In genomic region chr11:87425943-87426342, GRCh38 we compare ENCODE assay signal across 28 cellular contexts.
DNase-seq lines count a peak whose midpoint lies in the region; ATAC-seq and TF ChIP-seq lines count a peak whose summit lies in the region.
"Had no signal": no experiment of that assay in that cellular context is flagged by ENCODE, and none has a peak within 500 bp of the region (broad histone marks: within the 10 kb centered on the region; RNA-seq: fewer than 3 reads in every experiment).

No MANE protein-coding gene starts in this region.

- no peak overlapping the region for H3K56ac ChIP-seq in mesendoderm (ENCODE audit: low read length)

- TF ChIP-seq CTCF in astrocyte of the cerebellum (IDR thresholded peaks at IDR 0.05; ENCODE audit: low read depth, low read length, missing control alignments) = no peak

- H3K4me3 ChIP-seq in HUES64 (ENCODE audit: low read length) = no peak overlapping the region
- no peak overlapping the region for H3K4me3 ChIP-seq in astrocyte of the cerebellum (ENCODE audit: low read depth, low read length)
- H3K4me3 ChIP-seq in mesendoderm (ENCODE audit: low read length) = no peak overlapping the region
- H3K4me3 ChIP-seq: esophagus muscularis mucosa, left lung, neural progenitor cell, psoas muscle, spleen, tibial nerve had no signal

- no peaks in the 10 kb centered on the region for H3K79me2 ChIP-seq in mesendoderm (ENCODE audit: control insufficient read depth, insufficient read depth, low read length)

- H3K18ac ChIP-seq in mesendoderm (ENCODE audit: low read length) = peak overlapping the region; percentile 12

- H3K9ac ChIP-seq in HUES64 (ENCODE audit: low read depth, low read length) = no peak overlapping the region
- no peak overlapping the region for H3K9ac ChIP-seq in mesendoderm (ENCODE audit: low read length)
- H3K9ac ChIP-seq: neural progenitor cell had no signal

- WGBS in HUES64 = 100% methylated on average over 1 of the region's 1 CpG
- WGBS in mesendoderm (ENCODE audit: extremely low coverage, insufficient coverage, low lambda C conversion rate) = no CpG with 5 or more reads among the region's 1 CpG

- H4K5ac ChIP-seq in mesendoderm (ENCODE audit: low read length) = no peak overlapping the region

- in situ Hi-C loops in astrocyte of the cerebellum (cut with HindIII; ENCODE audit: low sequenced_read_pairs) = loop anchor here (10.0 to 25.0 kb wide), 2 partner anchors 491 to 1111 kb away; no protein-coding TSS in a partner anchor

- H3K27ac ChIP-seq in HUES64 (ENCODE audit: low read depth, low read length) (peak overlapping the region; percentile 54; the same call in 1 of the 2 replicates), mesendoderm (ENCODE audit: low read depth, low read length) (no peak overlapping the region)
- H3K27ac ChIP-seq: esophagus muscularis mucosa, left lung, neural progenitor cell, psoas muscle, spleen, tibial nerve had no signal

- no peak overlapping the region for H2AK5ac ChIP-seq in mesendoderm (ENCODE audit: low read length)

- no peak overlapping the region for H2BK5ac ChIP-seq in mesendoderm (ENCODE audit: low read length)

- no peaks in the 10 kb centered on the region for H3K36me3 Mint-ChIP-seq in T-helper 17 cell (ENCODE audit: low read depth)
- H3K36me3 Mint-ChIP-seq: CD8-positive, alpha-beta memory T cell; neural progenitor cell had no signal

- H3K9me3 ChIP-seq in HUES64 (ENCODE audit: insufficient read depth, low read depth, low read length) (no peaks in the 10 kb centered on the region), T-helper 17 cell (ENCODE audit: control insufficient read depth, low read length, poor library complexity, severe bottlenecking) (no peaks in the 10 kb centered on the region)
- H3K9me3 ChIP-seq: esophagus muscularis mucosa, left lung, psoas muscle, spleen, tibial nerve had no signal

- peaks cover 18% of the 10 kb centered on the region for H3K27me3 Mint-ChIP-seq in T-helper 17 cell
- H3K27me3 Mint-ChIP-seq: stimulated activated naive CD8-positive, alpha-beta T cell treated with anti-CD3 and anti-CD28 coated beads, Interleukin-15, amount 100 ng/mL, for 72 hours had no signal

- H3K4me1 ChIP-seq in HUES64 (ENCODE audit: insufficient read depth, low read length) = peaks cover 14% of the 10 kb centered on the region
- peaks cover 4% of the 10 kb centered on the region for H3K4me1 ChIP-seq in mesendoderm (ENCODE audit: control insufficient read depth, low read depth, low read length)
- H3K4me1 ChIP-seq: esophagus muscularis mucosa, left lung, neural progenitor cell, psoas muscle, spleen, tibial nerve had no signal

- no peaks in the 10 kb centered on the region for H3K36me3 ChIP-seq in HUES64 (ENCODE audit: insufficient read depth, low read length)
- no peaks in the 10 kb centered on the region for H3K36me3 ChIP-seq in mesendoderm (ENCODE audit: control insufficient read depth, insufficient read depth, low read length)
- H3K36me3 ChIP-seq: esophagus muscularis mucosa, left lung, neural progenitor cell, spleen, tibial nerve had no signal

- no peaks in the 10 kb centered on the region for H3K27me3 ChIP-seq in HUES64 (ENCODE audit: insufficient read depth, low read length)
- H3K27me3 ChIP-seq in mesendoderm (ENCODE audit: insufficient read depth, low read length, poor library complexity) = no peaks in the 10 kb centered on the region
- H3K27me3 ChIP-seq: esophagus muscularis mucosa, left lung, neural progenitor cell, tibial nerve had no signal

- H3K79me1 ChIP-seq in mesendoderm (ENCODE audit: low read length) = no peaks in the 10 kb centered on the region

- H3K23ac ChIP-seq in mesendoderm (ENCODE audit: low read length) = no peak overlapping the region

- no peaks in the 10 kb centered on the region for H3K4me1 Mint-ChIP-seq in T-helper 17 cell
- H3K4me1 Mint-ChIP-seq: CD8-positive, alpha-beta memory T cell; stimulated activated naive CD8-positive, alpha-beta T cell treated with anti-CD3 and anti-CD28 coated beads, Interleukin-15, amount 100 ng/mL, for 72 hours had no signal

- no peak overlapping the region for H2BK15ac ChIP-seq in mesendoderm (replicated peaks; ENCODE audit: low read depth)

- no peak overlapping the region for H3K27ac Mint-ChIP-seq in T-helper 17 cell
- H3K27ac Mint-ChIP-seq: activated CD8-positive, alpha-beta T cell treated with anti-CD3 and anti-CD28 coated beads, Interleukin-2, amount 10 ng/mL, durations not matched to agents 7 days and 5 days; activated naive CD4-positive, alpha-beta T cell treated with anti-CD3 and anti-CD28 coated beads for 36 hours; stimulated activated naive CD8-positive, alpha-beta T cell treated with anti-CD3 and anti-CD28 coated beads, Interleukin-15, amount 100 ng/mL, for 72 hours had no signal

- H3K4me2 ChIP-seq in mesendoderm (ENCODE audit: low read length) = no peak overlapping the region
- H3K4me2 ChIP-seq: neural progenitor cell had no signal

- H4K8ac ChIP-seq in mesendoderm (ENCODE audit: low read depth, low read length) = no peak overlapping the region

- no peak overlapping the region for H2BK120ac ChIP-seq in mesendoderm (ENCODE audit: low read depth, low read length)

- ATAC-seq in GM18502 (IDR thresholded peaks at IDR 0.05; ENCODE audit: poor library complexity, unreplicated experiment) = no peak
- ATAC-seq in GM21526 (IDR thresholded peaks at IDR 0.05; ENCODE audit: low FRiP score, unreplicated experiment) = no peak
- no peak for ATAC-seq in T-helper 17 cell
- ATAC-seq: activated CD8-positive, alpha-beta T cell treated with anti-CD3 and anti-CD28 coated beads, Interleukin-2, amount 10 ng/mL, durations not matched to agents 7 days and 5 days; activated T-cell treated with anti-CD3 and anti-CD28 coated beads, Interleukin-2, amount 50 U/mL, for 4 hours; left lung; psoas muscle; stimulated activated naive CD8-positive, alpha-beta T cell treated with anti-CD3 and anti-CD28 coated beads, Interleukin-15, amount 100 ng/mL, for 72 hours had no signal

- no peak overlapping the region for H3K4ac ChIP-seq in mesendoderm (ENCODE audit: low read depth, low read length)

- DNase-seq in EH (ENCODE audit: low read depth) (peak; percentile 92), astrocyte of the cerebellum (ENCODE audit: low read depth) (peak; percentile 4), mesendoderm (peak; percentile 48), T-helper 17 cell (no peak), HuH-7 (ENCODE audit: low spot score) (no peak)
- DNase-seq: activated CD8-positive, alpha-beta T cell treated with anti-CD3 and anti-CD28 coated beads, Interleukin-2, amount 10 ng/mL, durations not matched to agents 7 days and 5 days; activated naive CD4-positive, alpha-beta T cell treated with anti-CD3 and anti-CD28 coated beads for 36 hours; activated T-cell treated with anti-CD3 and anti-CD28 coated beads, Interleukin-2, amount 50 U/mL, for 4 hours; aorta; CD8-positive, alpha-beta memory T cell; cerebellar nuclear complex; effector CD4-positive, alpha-beta T cell; KBM-7; left lung; NCI-H1105; NCI-H2081; NCI-H510A treated with DMSO at 0.1 percent for 48 hours; psoas muscle; spleen; stimulated activated CD4-positive, alpha-beta T cell treated with anti-CD3 and anti-CD28 coated beads, Interleukin-4, amount 100 ng/mL, for 4 hours; stimulated activated naive CD8-positive, alpha-beta T cell treated with anti-CD3 and anti-CD28 coated beads, Interleukin-15, amount 100 ng/mL, for 72 hours; T1000 had no signal

- H3K4me3 Mint-ChIP-seq in T-helper 17 cell = no peak overlapping the region
- H3K4me3 Mint-ChIP-seq: activated CD8-positive, alpha-beta T cell treated with anti-CD3 and anti-CD28 coated beads, Interleukin-2, amount 10 ng/mL, durations not matched to agents 7 days and 5 days; activated naive CD4-positive, alpha-beta T cell treated with anti-CD3 and anti-CD28 coated beads for 36 hours; activated T-cell treated with anti-CD3 and anti-CD28 coated beads, Interleukin-2, amount 50 U/mL, for 4 hours; CD8-positive, alpha-beta memory T cell; neural progenitor cell; stimulated activated naive CD8-positive, alpha-beta T cell treated with anti-CD3 and anti-CD28 coated beads, Interleukin-15, amount 100 ng/mL, for 72 hours had no signal

Comparison
In these comparisons a context has a peak if more than half of its experiments do, and no peak if none do; other contexts are left out.
1. DNase-seq: peak in EH (single experiment), astrocyte of the cerebellum (single experiment) and mesendoderm (single experiment); none in T-helper 17 cell (0 of 3) and HuH-7 (single experiment).